Comparison of ENCODE assay signal across 8 cellular contexts in genomic region chr2:241272722-241273551, GRCh38. TPM values are rescaled to one million over a fixed set of nuclear protein-coding genes. Genes with fewer than 3 reads are reported as not detected.
DNase-seq lines count a peak whose midpoint lies in the region; ATAC-seq and TF ChIP-seq lines count a peak whose summit lies in the region.

No MANE protein-coding gene starts in this region.

- peaks cover 9% of the 10 kb centered on the region for H3K36me3 Mint-ChIP-seq in activated naive CD8-positive, alpha-beta T cell

- peak overlapping the region; percentile 21 for H2AFZ ChIP-seq in parathyroid adenoma

- no peaks in the 10 kb centered on the region for H3K36me3 ChIP-seq in parathyroid adenoma (ENCODE audit: control insufficient read depth, insufficient read depth, low read length)
- H3K36me3 ChIP-seq in upper lobe of right lung: peaks cover 11% of the 10 kb centered on the region

- no peaks in the 10 kb centered on the region for H3K27me3 Mint-ChIP-seq in activated naive CD8-positive, alpha-beta T cell

- intact Hi-C loops in Right ventricle myocardium superior (cut with DNase I): no loop called here
- intact Hi-C loops in upper lobe of right lung (cut with DNase I): no loop called here

- peak overlapping the region; percentile 41 for H3K27ac Mint-ChIP-seq in activated naive CD8-positive, alpha-beta T cell

- DNase-seq in NCI-H2081 (lab: John Stamatoyannopoulos, UW): peak; percentile 4 to 7
- no peak for DNase-seq in NCI-H2081 treated with DMSO at 0.1 percent for 48 hours (lab: John Stamatoyannopoulos, UW)
- peak; percentile 83 for DNase-seq in RPMI7951 (ENCODE audit: low read depth)
- peak; percentile 84 for DNase-seq in Right ventricle myocardium superior
- peak; percentile 82 for DNase-seq in upper lobe of right lung

- peaks cover 19% of the 10 kb centered on the region for H3K79me2 ChIP-seq in parathyroid adenoma

- H3K9ac ChIP-seq in parathyroid adenoma: no peak overlapping the region

- no peaks in the 10 kb centered on the region for H3K9me3 ChIP-seq in parathyroid adenoma (ENCODE audit: control insufficient read depth, low read length)
- no peaks in the 10 kb centered on the region for H3K9me3 ChIP-seq in upper lobe of right lung

- peaks cover 48% of the 10 kb centered on the region for H3K4me1 Mint-ChIP-seq in activated naive CD8-positive, alpha-beta T cell (ENCODE audit: low read depth)

- H3K27me3 ChIP-seq in parathyroid adenoma (ENCODE audit: control insufficient read depth, insufficient read depth, low read length) (no peaks in the 10 kb centered on the region), upper lobe of right lung (no peaks in the 10 kb centered on the region)

- peak overlapping the region; percentile 76 for H3K4me3 Mint-ChIP-seq in activated naive CD8-positive, alpha-beta T cell

- H3K4me3 ChIP-seq in parathyroid adenoma (ENCODE audit: low read depth, low read length) (no peak overlapping the region), upper lobe of right lung (peak overlapping the region; percentile 68)

- H3K9me3 Mint-ChIP-seq in activated naive CD8-positive, alpha-beta T cell (ENCODE audit: low read depth): peaks cover 7% of the 10 kb centered on the region

- no peak for TF ChIP-seq CTCF in parathyroid adenoma (IDR thresholded peaks at IDR 0.05)
- TF ChIP-seq CTCF in upper lobe of right lung (IDR thresholded peaks at IDR 0.05): no peak

- H3K4me2 ChIP-seq in parathyroid adenoma (ENCODE audit: low read length): peak overlapping the region; percentile 69

- H3K4me1 ChIP-seq in parathyroid adenoma (peaks cover 10% of the 10 kb centered on the region), upper lobe of right lung (peaks cover 38% of the 10 kb centered on the region)

- no peak overlapping the region for H3K27ac ChIP-seq in parathyroid adenoma
- peak overlapping the region; percentile 91 for H3K27ac ChIP-seq in upper lobe of right lung

- ATAC-seq in HG02970 (IDR thresholded peaks at IDR 0.05; ENCODE audit: low FRiP score, unreplicated experiment): peak; percentile 28
- peak; percentile 88 for ATAC-seq in Right ventricle myocardium superior (ENCODE audit: poor library complexity)
- peak; percentile 78 for ATAC-seq in upper lobe of right lung

RNA-seq across cellular contexts. Expression of gene HDLBP, which starts 42.5 kb away (rescaled TPM):
- 403 and 467 TPM in 2 replicates for total RNA-seq in RPMI7951 (2014; rRNA removed; shearing (Covaris generic))
- total RNA-seq in Right ventricle myocardium superior (373 TPM), upper lobe of right lung (444 TPM)

RNA-seq across cellular contexts. Expression of gene SEPTIN2, which starts 42.8 kb away (rescaled TPM):
- total RNA-seq in RPMI7951 (2014; rRNA removed; shearing (Covaris generic)): 451 and 502 TPM in 2 replicates
- total RNA-seq in Right ventricle myocardium superior (139 TPM), upper lobe of right lung (264 TPM)

Comparison
In these comparisons a context has a peak if more than half of its experiments do, and no peak if none do; other contexts are left out.
1. ATAC-seq: peak in every context shown above with its lines; median percentile 88 in Right ventricle myocardium superior; 78 in upper lobe of right lung; 28 in HG02970.